8 cellular contexts compared by ENCODE assay signal in the genomic region with DNA sequence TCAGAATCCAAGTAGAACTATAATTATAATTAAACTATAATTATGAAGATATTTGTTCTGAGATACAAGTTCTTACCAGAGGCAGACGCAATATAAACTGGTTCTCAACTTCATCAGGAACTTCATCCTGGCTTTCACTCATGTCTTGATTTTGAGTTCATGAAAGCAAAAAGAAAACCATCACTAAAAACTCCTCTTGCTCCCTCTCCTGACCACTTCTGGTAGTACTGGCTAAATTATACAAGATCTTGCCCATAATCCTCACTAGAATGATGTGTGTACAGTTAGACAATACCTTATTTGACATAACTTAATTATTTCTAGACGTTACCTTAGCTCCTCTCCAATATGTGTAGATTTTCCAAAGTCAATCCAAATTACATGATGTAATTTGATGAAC. TPM values are rescaled to one million over a fixed set of nuclear protein-coding genes. Genes with fewer than 3 reads are reported as not detected.
A peak's percentile ranks its signal among the peaks of the same experiment; 100 is the strongest.
DNase-seq lines count a peak whose midpoint lies in the region; ATAC-seq and TF ChIP-seq lines count a peak whose summit lies in the region.

No MANE protein-coding gene starts in this region.

- H3K27ac ChIP-seq in body of pancreas, result no peak overlapping the region
- H3K27ac ChIP-seq in liver (ENCODE audit: low read depth in 1 of 2, low read length in 2 of 2), result no peak overlapping the region

- DNase-seq in SIG-M5 treated with dmso at 0.1 percent for 504 hours (lab: John Stamatoyannopoulos, UW; ENCODE audit: unreplicated experiment) (peak; percentile 48), SIG-M5 (lab: John Stamatoyannopoulos, UW) (no peak), HCEC 1CT (peak; percentile 33), NCI-H2227 treated with DMSO at 0.1 percent for 48 hours (lab: John Stamatoyannopoulos, UW) (peak; percentile 54), body of pancreas (peak in 1 of 4 donors; percentile 1)

- H3K27me3 ChIP-seq in body of pancreas (no peaks in the 10 kb centered on the region), liver (ENCODE audit: control insufficient read depth in 4 of 4, insufficient read depth in 4 of 4, low read length in 3 of 4) (no peaks in the 10 kb centered on the region)

- peak; percentile 54 to 74 for TF ChIP-seq RAD21 in liver (IDR thresholded peaks at IDR 0.05)

- ATAC-seq in body of pancreas, result no peak
- no peak for ATAC-seq in HG02938 (IDR thresholded peaks at IDR 0.05; ENCODE audit: unreplicated experiment)
- no peak for ATAC-seq in GM19035 (IDR thresholded peaks at IDR 0.05; ENCODE audit: unreplicated experiment)

- peak; percentile 27 to 53 (median 39) for TF ChIP-seq CTCF in body of pancreas (IDR thresholded peaks at IDR 0.05)
- TF ChIP-seq CTCF in liver (IDR thresholded peaks at IDR 0.05; ENCODE audit: low read depth, low read length, missing input control), result peak; percentile 60

- 0 to 3% methylated on average over 2 of the region's 2 CpGs for WGBS in body of pancreas, 2 donors
- WGBS in liver, result 13% methylated on average over 2 of the region's 2 CpGs

- no peak for TF ChIP-seq POLR2A in body of pancreas (IDR thresholded peaks at IDR 0.05)

- no peak overlapping the region for H3K4me3 ChIP-seq in body of pancreas
- H3K4me3 ChIP-seq in liver (ENCODE audit: low read depth in 1 of 3, low read length in 3 of 3), result no peak overlapping the region

- H3K9ac ChIP-seq in liver (ENCODE audit: low read depth in 1 of 2, low read length in 2 of 2), result no peak overlapping the region

- H3K9me3 ChIP-seq in body of pancreas (no peaks in the 10 kb centered on the region), liver (ENCODE audit: control insufficient read depth in 4 of 4, low read length in 3 of 4) (no peaks in the 10 kb centered on the region)

- H3K36me3 ChIP-seq in body of pancreas (replicated peaks in 1 of 2; ENCODE audit: insufficient read depth in 1 of 2, low read depth in 2 of 2) (no peaks in the 10 kb centered on the region), liver (ENCODE audit: control insufficient read depth in 4 of 4, insufficient read depth in 3 of 4, low read depth in 1 of 4, low read length in 3 of 4) (no peaks in the 10 kb centered on the region)

- H3K4me1 ChIP-seq in body of pancreas (no peaks in the 10 kb centered on the region), liver (ENCODE audit: control insufficient read depth in 4 of 4, insufficient read depth in 4 of 4, low read length in 3 of 4) (no peaks in the 10 kb centered on the region)

- intact Hi-C loops in body of pancreas (cut with DNase I), result no loop called here

TF ChIP-seq in liver, 16 proteins besides CTCF, POLR2A, EP300 and RAD21:
- TF ChIP-seq JUND (IDR thresholded peaks at IDR 0.05), result no peak
- TF ChIP-seq YY1 (IDR thresholded peaks at IDR 0.05), result no peak
- TF ChIP-seq EGR1 (IDR thresholded peaks at IDR 0.05; ENCODE audit: low read depth in 2 of 2), result no peak
- TF ChIP-seq GABPA (IDR thresholded peaks at IDR 0.05 in 1 of 2, conservative IDR thresholded peaks at IDR 0.05 in 1 of 2), result no peak
- no peak for TF ChIP-seq FOXA2 (IDR thresholded peaks at IDR 0.05)
- TF ChIP-seq TAF1 (conservative IDR thresholded peaks at IDR 0.05), result no peak
- TF ChIP-seq, protein P1, sequence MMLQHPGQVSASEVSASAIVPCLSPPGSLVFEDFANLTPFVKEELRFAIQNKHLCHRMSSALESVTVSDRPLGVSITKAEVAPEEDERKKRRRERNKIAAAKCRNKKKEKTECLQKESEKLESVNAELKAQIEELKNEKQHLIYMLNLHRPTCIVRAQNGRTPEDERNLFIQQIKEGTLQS (IDR thresholded peaks at IDR 0.05), result no peak
- TF ChIP-seq, protein P2, sequence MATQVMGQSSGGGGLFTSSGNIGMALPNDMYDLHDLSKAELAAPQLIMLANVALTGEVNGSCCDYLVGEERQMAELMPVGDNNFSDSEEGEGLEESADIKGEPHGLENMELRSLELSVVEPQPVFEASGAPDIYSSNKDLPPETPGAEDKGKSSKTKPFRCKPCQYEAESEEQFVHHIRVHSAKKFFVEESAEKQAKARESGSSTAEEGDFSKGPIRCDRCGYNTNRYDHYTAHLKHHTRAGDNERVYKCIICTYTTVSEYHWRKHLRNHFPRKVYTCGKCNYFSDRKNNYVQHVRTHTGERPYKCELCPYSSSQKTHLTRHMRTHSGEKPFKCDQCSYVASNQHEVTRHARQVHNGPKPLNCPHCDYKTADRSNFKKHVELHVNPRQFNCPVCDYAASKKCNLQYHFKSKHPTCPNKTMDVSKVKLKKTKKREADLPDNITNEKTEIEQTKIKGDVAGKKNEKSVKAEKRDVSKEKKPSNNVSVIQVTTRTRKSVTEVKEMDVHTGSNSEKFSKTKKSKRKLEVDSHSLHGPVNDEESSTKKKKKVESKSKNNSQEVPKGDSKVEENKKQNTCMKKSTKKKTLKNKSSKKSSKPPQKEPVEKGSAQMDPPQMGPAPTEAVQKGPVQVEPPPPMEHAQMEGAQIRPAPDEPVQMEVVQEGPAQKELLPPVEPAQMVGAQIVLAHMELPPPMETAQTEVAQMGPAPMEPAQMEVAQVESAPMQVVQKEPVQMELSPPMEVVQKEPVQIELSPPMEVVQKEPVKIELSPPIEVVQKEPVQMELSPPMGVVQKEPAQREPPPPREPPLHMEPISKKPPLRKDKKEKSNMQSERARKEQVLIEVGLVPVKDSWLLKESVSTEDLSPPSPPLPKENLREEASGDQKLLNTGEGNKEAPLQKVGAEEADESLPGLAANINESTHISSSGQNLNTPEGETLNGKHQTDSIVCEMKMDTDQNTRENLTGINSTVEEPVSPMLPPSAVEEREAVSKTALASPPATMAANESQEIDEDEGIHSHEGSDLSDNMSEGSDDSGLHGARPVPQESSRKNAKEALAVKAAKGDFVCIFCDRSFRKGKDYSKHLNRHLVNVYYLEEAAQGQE (IDR thresholded peaks at IDR 0.05), result no peak
- TF ChIP-seq FOXA1 (IDR thresholded peaks at IDR 0.05), result no peak
TF ChIP-seq in liver: peak in this region for 0.

RNA-seq across cellular contexts. Expression of a gene that starts 3.7 kb away (rescaled TPM):
- not detected for total RNA-seq in body of pancreas
- under 1 TPM in 1 of 2 donors, not detected in 1; 0.33 TPM for total RNA-seq in liver
- under 1 TPM; 0.03 to 0.40 TPM for polyA plus RNA-seq in liver
